8 cellular contexts compared by ENCODE assay signal in genomic region chr17:42097691-42098661, GRCh38. TPM values are rescaled to one million over a fixed set of nuclear protein-coding genes. Genes with fewer than 3 reads are reported as not detected.
DNase-seq lines count a peak whose midpoint lies in the region; ATAC-seq, FAIRE-seq and TF ChIP-seq lines count a peak whose summit lies in the region.

ZNF385C (minus strand) TSS chr17:42098473; CDS start chr17:42063056, 35,417 bp downstream.

- FAIRE-seq in GM12878 (lab: Jason Lieb, UNC) (no peak), kidney (lab: Jason Lieb, UNC) (no peak)

- peaks cover 16% of the 10 kb centered on the region for H3K4me1 ChIP-seq in SJCRH30
- H3K4me1 ChIP-seq in GM12878 (ENCODE audit: control insufficient read depth, insufficient read depth, low read length): peaks cover 5% of the 10 kb centered on the region
- H3K4me1 ChIP-seq in psoas muscle: peaks cover 10% of the 10 kb centered on the region
- peaks cover 0 to 5% of the 10 kb centered on the region in 2 donors for H3K4me1 ChIP-seq in kidney (ENCODE audit: control insufficient read depth in 1 of 2, insufficient read depth in 1 of 2, low read depth in 1 of 2, low read length in 2 of 2)

- peak within 1 kb of the TSS; percentile 36 for H3K4me2 ChIP-seq in GM12878 (ENCODE audit: control insufficient read depth, insufficient read depth)

- H3K27me3 ChIP-seq in SJCRH30: peaks cover 24% of the 10 kb centered on the region
- H3K27me3 ChIP-seq in GM12878 (replicated peaks in 1 of 2; ENCODE audit: control insufficient read depth in 2 of 2, insufficient read depth in 2 of 2, low read length in 1 of 2): peaks cover 1 to 6% of the 10 kb centered on the region in 2 experiments; a peak in 1 of 4 replicates
- peaks cover 0 to 9% (median 0%) of the 10 kb centered on the region in 3 donors for H3K27me3 ChIP-seq in psoas muscle (ENCODE audit: insufficient read depth in 3 of 3, low read length in 2 of 3)

- no TSS peak for BruUV-seq in GM12878 (replicated peaks; lab: Mats Ljungman, UMichigan)

- TF ChIP-seq RAD21 in GM12878 (IDR thresholded peaks at IDR 0.05; ENCODE audit: insufficient read depth, low read depth, low read length): no peak

- 13% methylated on average over 46 of the region's 53 CpGs for WGBS in GM12878 (ENCODE audit: insufficient coverage, insufficient replicate concordance, low lambda C conversion rate, missing lambda C conversion rate)
- 19 to 24% (median 21%) methylated on average over 47 to 53 of the region's 53 CpGs for WGBS in psoas muscle, 3 donors

- no peak within 1 kb of the TSS; the same call in 1 of the 2 replicates for H3K9ac ChIP-seq in GM12878 (ENCODE audit: control insufficient read depth, insufficient read depth, low read length)
- peak within 1 kb of the TSS in 1 of 2 donors; percentile 19 for H3K9ac ChIP-seq in kidney (ENCODE audit: low read length in 2 of 2)

- no peaks in the 10 kb centered on the region for H3K36me3 ChIP-seq in SJCRH30
- H3K36me3 ChIP-seq in GM12878 (ENCODE audit: control insufficient read depth in 2 of 2, insufficient read depth in 2 of 2, low read length in 1 of 2): no peaks in the 10 kb centered on the region
- no peaks in the 10 kb centered on the region for H3K36me3 ChIP-seq in psoas muscle (ENCODE audit: insufficient read depth in 1 of 2, low read depth in 1 of 2)
- peaks cover 0 to 1% of the 10 kb centered on the region in 2 donors for H3K36me3 ChIP-seq in kidney (ENCODE audit: control insufficient read depth in 1 of 2, insufficient read depth in 2 of 2, low read length in 2 of 2)

- H3K27ac ChIP-seq in SJCRH30 (no peak within 1 kb of the TSS), GM12878 (ENCODE audit: control insufficient read depth, insufficient read depth) (no peak within 1 kb of the TSS), psoas muscle (no peak within 1 kb of the TSS), kidney (ENCODE audit: low read depth in 2 of 2, low read length in 2 of 2) (no peak within 1 kb of the TSS)

- intact Hi-C loops in GM12878 (cut with micrococcal nuclease; ENCODE audit: unreplicated experiment) (no loop called here), psoas muscle (cut with DNase I) (loop anchor here in 1 of 2 donors (5.0 kb wide), 1 partner anchor 71 kb away; no protein-coding TSS in a partner anchor), kidney (cut with DNase I) (no loop called here)

- H4K20me1 ChIP-seq in GM12878 (ENCODE audit: control insufficient read depth, insufficient read depth): 0 out of 2 replicates have a peak, but pooled peaks cover 3% of the 10 kb centered on the region

- peak within 1 kb of the TSS; percentile 51 for H2AFZ ChIP-seq in GM12878 (ENCODE audit: control insufficient read depth, low read depth, low read length)

- H3K9me3 ChIP-seq in SJCRH30 (replicated peaks) (no peaks in the 10 kb centered on the region), GM12878 (replicated peaks; ENCODE audit: control insufficient read depth, insufficient read depth, low read length) (no peaks in the 10 kb centered on the region), psoas muscle (no peaks in the 10 kb centered on the region), kidney (ENCODE audit: control insufficient read depth in 1 of 2, low read length in 2 of 2) (no peaks in the 10 kb centered on the region)

- H3K79me2 ChIP-seq in GM12878 (ENCODE audit: control insufficient read depth, insufficient read depth, low read length): no peaks in the 10 kb centered on the region

- POLR2A ChIA-PET in GM12878 (lab: Charles Lee): interaction anchor here (1.1 to 1.4 kb wide), 2 partner anchors 11 to 14 kb away, joined by 3 read pairs; partner anchors contain the start of gene DHX58

- no peak for TF ChIP-seq EP300 in GM12878 (IDR thresholded peaks at IDR 0.05; ENCODE audit: borderline replicate concordance in 1 of 2, control insufficient read depth in 1 of 2, low read depth in 2 of 2, low read length in 2 of 2)

- H3K4me3 ChIP-seq in SJCRH30 (peak within 1 kb of the TSS; percentile 20; the same call in 1 of the 2 replicates), GM12878 (no peak within 1 kb of the TSS; the same call in 1 of the 2 replicates), psoas muscle (peak within 1 kb of the TSS; percentile 38), kidney (ENCODE audit: low read length in 2 of 2) (no peak within 1 kb of the TSS)

- no peak for TF ChIP-seq POLR2A in GM12878 (IDR thresholded peaks at IDR 0.05; ENCODE audit: low read depth, low read length)

- RAD21 ChIA-PET in GM12878 (lab: Charles Lee; ENCODE audit: unreplicated experiment): interaction anchor here (0.5 to 1.7 kb wide), 5 partner anchors 29 to 553 kb away, joined by 3 to 4 read pairs (median 3); partner anchors contain the start of gene ODAD4

- SMC1A ChIA-PET in GM12878 (lab: Charles Lee; ENCODE audit: uncharacterized antibody, unreplicated experiment): interaction anchor here (1.2 to 1.3 kb wide), 2 partner anchors 15 to 133 kb away, joined by 4 to 7 read pairs; partner anchors contain the start of gene DHX58

- CTCF ChIA-PET in GM12878 (lab: Yijun Ruan, JAX): interaction anchor here (0.7 to 2.1 kb wide), 11 partner anchors 9 to 135 kb away, joined by 3 to 7 read pairs (median 3); partner anchors contain the start of gene KCNH4

- ATAC-seq in GM12878 (peak; percentile 69), psoas muscle (peak in 2 of 4 donors; percentile 22 to 32), HG02610 (IDR thresholded peaks at IDR 0.05; ENCODE audit: unreplicated experiment) (no peak), HG03280 (IDR thresholded peaks at IDR 0.05; ENCODE audit: unreplicated experiment) (no peak)

- DNase-seq in GM10266 (ENCODE audit: extremely low spot score): peak; percentile 70
- peak in 1 of 2 experiments; percentile 37 for DNase-seq in SJCRH30
- DNase-seq in GM12878 (ENCODE audit: low read depth, low spot score): no peak
- no peak for DNase-seq in psoas muscle
- no peak for DNase-seq in GM19240 (ENCODE audit: insufficient read length, low spot score)
- DNase-seq in kidney: no peak

- in situ Hi-C loops in GM12878 (cut with MboI): no loop called here

- TF ChIP-seq CTCF in GM10266 (IDR thresholded peaks at IDR 0.05; ENCODE audit: control insufficient read depth, insufficient read depth, low read depth, missing control alignments): no peak
- no peak for TF ChIP-seq CTCF in GM12878 (IDR thresholded peaks at IDR 0.05 in 2 of 3, conservative IDR thresholded peaks at IDR 0.05 in 1 of 3; ENCODE audit: control insufficient read depth in 2 of 3, extremely low read depth in 1 of 3, insufficient read depth in 1 of 3, low read depth in 3 of 3, low read length in 3 of 3)
- TF ChIP-seq CTCF in psoas muscle (IDR thresholded peaks at IDR 0.05): no peak
- no peak for TF ChIP-seq CTCF in kidney (IDR thresholded peaks at IDR 0.05; ENCODE audit: borderline replicate concordance, extremely low read depth, insufficient read depth)

TF ChIP-seq in GM12878, 131 proteins besides CTCF, POLR2A, EP300 and RAD21 (continues in another document):
- TF ChIP-seq MYB (IDR thresholded peaks at IDR 0.05; ENCODE audit: borderline replicate concordance, low read depth, low read length): no peak
- TF ChIP-seq ZNF207 (IDR thresholded peaks at IDR 0.05; ENCODE audit: borderline replicate concordance): no peak
- TF ChIP-seq NBN (IDR thresholded peaks at IDR 0.05): no peak
- TF ChIP-seq BCLAF1 (IDR thresholded peaks at IDR 0.05): no peak
- TF ChIP-seq YY1 (IDR thresholded peaks at IDR 0.05; ENCODE audit: low read depth, low read length): no peak
- no peak for TF ChIP-seq RCOR1 (conservative IDR thresholded peaks at IDR 0.05; ENCODE audit: low read depth, low read length)
- TF ChIP-seq TCF12 (IDR thresholded peaks at IDR 0.05; ENCODE audit: low read depth, low read length): no peak
- no peak for TF ChIP-seq SUZ12 (IDR thresholded peaks at IDR 0.05; ENCODE audit: unreplicated experiment)

RNA-seq across cellular contexts. Expression of gene ZNF385C, which starts in this region (rescaled TPM):
- total RNA-seq in SJCRH30 (2014; rRNA removed; shearing (Covaris generic)): 1.3 and 1.5 TPM in 2 replicates
- 0.37 and 1.7 TPM in 2 replicates for total RNA-seq in GM12878 (2013; cell fraction: nucleolus; rRNA removed)
- total RNA-seq in GM12878 (2014; rRNA removed) (not detected in 2 replicates), GM12878 (2014; rRNA removed; fragmentation: Illumina TruSeq; extraction: Trizol) (0.09 TPM in 1 of 2 replicates, not detected in the other), GM12878 (2021) (not detected in 2 replicates), psoas muscle (1 to 10 TPM in 3 of 4 donors, under 1 TPM in 1; 0.50 to 9.2 (median 1.1) TPM), kidney (1.2 TPM)
- polyA plus RNA-seq in GM12878 (2011; ENCODE audit: low read depth): not detected
- polyA plus RNA-seq in GM12878 (2011; rRNA removed) (0.07 and 0.09 TPM in 2 replicates), GM12878 (2014; fragmentation: Illumina TruSeq; extraction: Trizol) (0.07 and 0.11 TPM in 2 replicates), GM12878 (2014; fragmentation: Nextera tagmentation; extraction: Ambion mirVana) (not detected), GM12878 (2014; rRNA removed) (0.04 and 0.20 TPM in 2 replicates), GM12878 (2016; fragmentation: Nextera tagmentation; extraction: Ambion mirVana) (under 1 TPM; 0.06 to 0.11 TPM), psoas muscle (under 1 TPM; 0.22 to 0.36 (median 0.32) TPM), kidney (ENCODE audit: insufficient read depth, low read depth, low replicate concordance) (1.1 TPM)
- 0.13 and 0.17 TPM in 2 replicates for polyA plus RNA-seq in GM12878 (2011; cell fraction: cytosol; rRNA removed)
- polyA plus RNA-seq in GM12878 (2011; cell fraction: nucleus; rRNA removed): 0.06 and 0.36 TPM in 2 replicates
- polyA plus RNA-seq in GM12878 (2012): 0.26 and 0.56 TPM in 2 replicates
- polyA minus RNA-seq in GM12878 (2011; rRNA and poly(A)+ RNA removed): not detected in 2 replicates
- polyA minus RNA-seq in GM12878 (2011; cell fraction: cytosol; rRNA and poly(A)+ RNA removed): not detected in 2 replicates
- polyA minus RNA-seq in GM12878 (2011; cell fraction: nucleus; rRNA and poly(A)+ RNA removed): not detected in 2 replicates

Comparison
In these comparisons a context has a peak if more than half of its experiments do, and no peak if none do; other contexts are left out.
1. H3K4me3 ChIP-seq: peak in SJCRH30 (single experiment) and psoas muscle (single experiment); none in GM12878 (single experiment) and kidney (0 of 2).